ENCODE assay signal across 1 cellular context in the genomic region with DNA sequence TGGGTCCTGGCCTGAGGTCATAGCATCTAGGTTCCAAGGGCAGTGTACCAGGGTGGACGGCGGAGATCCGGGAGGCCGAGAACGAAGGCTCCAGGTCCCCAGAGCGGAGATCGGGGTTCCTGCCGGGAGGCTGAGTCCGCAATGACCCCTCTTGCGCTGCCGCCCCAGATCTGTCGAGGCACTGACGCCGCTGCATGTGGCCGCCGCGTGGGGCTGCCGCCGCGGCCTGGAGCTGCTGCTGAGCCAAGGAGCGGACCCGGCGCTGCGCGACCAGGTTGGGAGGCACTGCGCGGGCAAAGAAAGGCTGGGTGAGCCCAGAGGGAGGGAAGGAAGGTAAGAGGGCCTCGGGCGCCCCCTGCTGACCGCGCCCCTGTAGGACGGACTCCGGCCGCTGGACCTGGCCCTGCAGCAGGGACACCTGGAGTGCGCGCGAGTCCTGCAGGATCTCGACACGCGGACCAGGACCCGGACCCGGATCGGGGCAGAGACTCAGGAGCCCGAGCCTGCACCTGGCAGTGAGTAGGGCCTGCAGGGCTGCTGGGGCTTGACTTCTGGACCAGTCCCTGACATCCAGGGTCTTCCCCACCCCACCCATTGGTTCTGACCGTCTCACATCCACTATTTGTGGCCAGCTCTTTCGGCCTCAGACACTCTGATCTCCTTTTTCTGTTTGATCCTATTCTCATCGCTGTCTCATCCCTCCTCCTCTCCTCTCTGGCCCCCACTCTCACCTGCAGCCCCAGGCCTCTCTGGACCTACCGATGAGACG.
TF ChIP-seq lines count a peak whose summit lies in the region.

No MANE protein-coding gene starts in this region.

TF ChIP-seq in GM23338, 12 proteins besides CTCF, POLR2A, EP300 and RAD21 (continued from another document):
- TF ChIP-seq REST (IDR thresholded peaks at IDR 0.05; ENCODE audit: unreplicated experiment) (no peak), ZNF331 (CRISPR knock-in tag; IDR thresholded peaks at IDR 0.05; ENCODE audit: low read depth) (no peak), CREB1 (CRISPR knock-in tag; IDR thresholded peaks at IDR 0.05; ENCODE audit: low read depth) (peak; percentile 37), ZNF462 (CRISPR knock-in tag; IDR thresholded peaks at IDR 0.05) (no peak), JUNB (IDR thresholded peaks at IDR 0.05; ENCODE audit: unreplicated experiment) (no peak), EZH2 (IDR thresholded peaks at IDR 0.05; ENCODE audit: low read depth, unreplicated experiment) (no peak), NANOG (IDR thresholded peaks at IDR 0.05; ENCODE audit: borderline replicate concordance) (no peak)
